Comparison of ENCODE assay signal across 8 cellular contexts in genomic region chr9:347667-348292, GRCh38.
DNase-seq lines count a peak whose midpoint lies in the region; ATAC-seq, FAIRE-seq and TF ChIP-seq lines count a peak whose summit lies in the region.

No MANE protein-coding gene starts in this region.

- DNase-seq in G401 (ENCODE audit: low spot score) (peak; percentile 49), NAMALWA (ENCODE audit: low spot score) (peak; percentile 45), amniotic stem cell (lab: John Stamatoyannopoulos, UW) (peak; percentile 17), inferior parietal cortex (ENCODE audit: extremely low spot score) (peak; percentile 69), tibial artery (no peak), GM19239 (ENCODE audit: insufficient read length, low spot score) (no peak), SHP77 treated with DMSO at 0.1 percent for 48 hours (lab: John Stamatoyannopoulos, UW) (no peak)

- FAIRE-seq in GM19239 (lab: Jason Lieb, UNC), result no peak

- intact Hi-C loops in tibial artery (cut with DNase I; ENCODE audit: low total_unique reads), result no loop called here

- no peak for ATAC-seq in HG02642 (IDR thresholded peaks at IDR 0.05; ENCODE audit: poor library complexity, unreplicated experiment)

- no peaks in the 10 kb centered on the region for H3K27me3 ChIP-seq in tibial artery

- H3K4me1 ChIP-seq in tibial artery, result peaks cover 0 to 5% (median 2%) of the 10 kb centered on the region in 4 donors

- no peak overlapping the region for H3K4me3 ChIP-seq in tibial artery

- in situ Hi-C loops in G401 (cut with HindIII; ENCODE audit: low sequenced_read_pairs), result no loop called here

- no peaks in the 10 kb centered on the region for H3K9me3 ChIP-seq in tibial artery

- H3K27ac ChIP-seq in tibial artery, result no peak overlapping the region

- H3K36me3 ChIP-seq in tibial artery, result no peaks in the 10 kb centered on the region

- TF ChIP-seq CTCF in tibial artery (IDR thresholded peaks at IDR 0.05), result peak; percentile 70 to 71

Comparison
In these comparisons a context has a peak if more than half of its experiments do, and no peak if none do; other contexts are left out.
1. DNase-seq: peak in G401 (single experiment), NAMALWA (single experiment), amniotic stem cell (single experiment) and inferior parietal cortex (single experiment); none in tibial artery (0 of 2), GM19239 (single experiment) and SHP77 treated with DMSO at 0.1 percent for 48 hours (single experiment).